9 cellular contexts compared by ENCODE assay signal in the genomic region with DNA sequence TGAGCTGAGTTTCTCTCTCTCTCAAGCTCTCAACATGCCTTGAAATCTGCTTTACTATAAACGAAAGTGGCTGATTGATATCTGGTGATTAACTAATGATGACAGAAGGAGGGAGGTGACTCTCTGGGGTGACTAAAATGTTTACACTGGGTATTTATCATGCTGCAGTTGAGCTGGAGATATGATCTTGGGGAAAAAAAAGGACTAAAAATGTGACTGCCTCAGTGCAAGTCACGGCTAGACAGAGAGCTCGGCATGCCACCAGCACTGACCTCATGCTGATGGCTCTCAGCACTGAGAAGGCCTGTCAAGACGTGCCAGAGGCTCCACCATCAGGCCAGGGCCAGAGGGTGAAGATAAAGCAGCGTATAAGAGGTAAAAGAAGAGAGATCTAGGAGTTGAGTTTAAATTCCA.
DNase-seq lines count a peak whose midpoint lies in the region; ATAC-seq, FAIRE-seq and TF ChIP-seq lines count a peak whose summit lies in the region.
"Had no signal": no experiment of that assay in that cellular context is flagged by ENCODE, and none has a peak within 500 bp of the region (broad histone marks: within the 10 kb centered on the region; RNA-seq: fewer than 3 reads in every experiment).

No MANE protein-coding gene starts in this region.

- no peak overlapping the region for H3K4ac ChIP-seq in H1 (replicated peaks; ENCODE audit: insufficient read length, low read depth, low read length)

- no peak overlapping the region for H2BK5ac ChIP-seq in H1 (ENCODE audit: low read depth, low read length)

- DNase-seq in Daoy (ENCODE audit: low read depth): peak; percentile 66
- peak; percentile 83 for DNase-seq in NCI-H2171 (lab: John Stamatoyannopoulos, UW)
- no peak for DNase-seq in H1 (ENCODE audit: low read depth in 1 of 2, low spot score in 2 of 2)
- DNase-seq in UCSD-AML1 (lab: John Stamatoyannopoulos, UW; ENCODE audit: unreplicated experiment): no peak
- DNase-seq: activated T-cell treated with anti-CD3 and anti-CD28 coated beads, Interleukin-2, amount 50 U/mL, for 72 hours had no signal

- no peak overlapping the region for H2BK120ac ChIP-seq in H1 (replicated peaks; ENCODE audit: low read depth, low read length)

- H3K36me3 ChIP-seq in H1 (ENCODE audit: control insufficient read depth in 2 of 4, insufficient read depth in 4 of 4, low read length in 3 of 4) (no peaks in the 10 kb centered on the region), neural cell (ENCODE audit: insufficient read depth, low read length) (no peaks in the 10 kb centered on the region)

- H3K4me3 ChIP-seq in H1 (ENCODE audit: extremely low read depth in 1 of 4, insufficient read depth in 2 of 4, low read depth in 3 of 4, low read length in 4 of 4): no peak overlapping the region
- H3K4me3 ChIP-seq in neural cell (ENCODE audit: low read length): peak overlapping the region; percentile 35

- no peak overlapping the region for H3K9ac ChIP-seq in H1 (replicated peaks in 1 of 4; ENCODE audit: extremely low read depth in 1 of 4, low read depth in 3 of 4, low read length in 3 of 4)
- peak overlapping the region; percentile 43 for H3K9ac ChIP-seq in neural cell (ENCODE audit: low read length)

- H3K23me2 ChIP-seq in H1 (ENCODE audit: low read depth, low read length): no peaks in the 10 kb centered on the region

- TF ChIP-seq RAD21 in H1 (IDR thresholded peaks at IDR 0.05 in 1 of 2, conservative IDR thresholded peaks at IDR 0.05 in 1 of 2; ENCODE audit: low read depth in 2 of 2, low read length in 2 of 2) (peak; percentile 48 to 62), neural cell (conservative IDR thresholded peaks at IDR 0.05) (no peak)

- ATAC-seq in GM21526 (IDR thresholded peaks at IDR 0.05; ENCODE audit: low FRiP score, unreplicated experiment): no peak
- ATAC-seq in GM18868 (IDR thresholded peaks at IDR 0.05; ENCODE audit: unreplicated experiment): no peak
- ATAC-seq in GM21381 (IDR thresholded peaks at IDR 0.05; ENCODE audit: unreplicated experiment): no peak

- no peaks in the 10 kb centered on the region for H3K4me1 ChIP-seq in H1 (replicated peaks in 1 of 4; ENCODE audit: control insufficient read depth in 3 of 4, insufficient read depth in 4 of 4, low read length in 3 of 4)

- WGBS in H1 (ENCODE audit: extremely low coverage in 1 of 2, insufficient coverage in 1 of 2, insufficient read length in 1 of 2, insufficient replicate concordance in 2 of 2, low coverage in 1 of 2, low lambda C conversion rate in 2 of 2, missing lambda C conversion rate in 1 of 2), 2 experiments: 73% methylated on average over 5 of the region's 5 CpGs; no CpG with 5 or more reads in 1 of the 2 experiments

- H3K27me3 ChIP-seq in H1 (replicated peaks in 1 of 4; ENCODE audit: control insufficient read depth in 3 of 4, extremely low read depth in 1 of 4, insufficient read depth in 3 of 4, low read length in 3 of 4) (no peaks in the 10 kb centered on the region), neural cell (ENCODE audit: insufficient read depth, low read depth, low read length) (no peaks in the 10 kb centered on the region)

- CTCF ChIA-PET in H1 (lab: Charles Lee; ENCODE audit: partially characterized antibody): interaction anchor here (0.6 to 2.2 kb wide), 6 partner anchors 10 to 293 kb away, joined by 3 to 8 read pairs (median 4); no protein-coding TSS in a partner anchor

- TF ChIP-seq EP300 in H1 (IDR thresholded peaks at IDR 0.05; ENCODE audit: borderline replicate concordance in 1 of 2, low read depth in 2 of 2, low read length in 2 of 2) (no peak), neural cell (conservative IDR thresholded peaks at IDR 0.05; ENCODE audit: poor library complexity, severe bottlenecking) (no peak)

- no peak for FAIRE-seq in H1 (lab: Jason Lieb, UNC)

- no peak overlapping the region for H4K91ac ChIP-seq in H1 (replicated peaks; ENCODE audit: insufficient read length, low read length)

- no peak overlapping the region for H3K18ac ChIP-seq in H1 (ENCODE audit: extremely low read depth, low read length)

- TF ChIP-seq CTCF in H1 (IDR thresholded peaks at IDR 0.05; ENCODE audit: control extremely low read depth in 1 of 3, insufficient read depth in 1 of 3, low read depth in 1 of 3, low read length in 3 of 3) (peak; percentile 28 to 31 (median 29); a peak in 3 of 4 replicates), neural cell (IDR thresholded peaks at IDR 0.05; ENCODE audit: poor library complexity, severe bottlenecking) (no peak)

- no peak overlapping the region for H4K5ac ChIP-seq in H1 (ENCODE audit: insufficient read length, low read depth, low read length)

- no peak overlapping the region for H4K8ac ChIP-seq in H1 (ENCODE audit: extremely low read depth, insufficient read depth, low read length)

- H3K56ac ChIP-seq in H1 (replicated peaks; ENCODE audit: insufficient read length, low read depth, low read length): no peak overlapping the region

- no peaks in the 10 kb centered on the region for H4K20me1 ChIP-seq in H1 (replicated peaks in 1 of 2; ENCODE audit: control insufficient read depth in 1 of 2, insufficient read depth in 2 of 2, low read length in 2 of 2)
- no peaks in the 10 kb centered on the region for H4K20me1 ChIP-seq in neural cell (ENCODE audit: insufficient read depth)

- H3K79me2 ChIP-seq in H1 (ENCODE audit: control insufficient read depth in 1 of 2, insufficient read depth in 2 of 2, low read length in 2 of 2): no peaks in the 10 kb centered on the region
- H3K79me2 ChIP-seq in neural cell (replicated peaks; ENCODE audit: insufficient read depth, low read length): no peaks in the 10 kb centered on the region

- POLR2A ChIA-PET in H1 (lab: Charles Lee; ENCODE audit: partially characterized antibody): no interaction called here

- H3K23ac ChIP-seq in H1 (ENCODE audit: insufficient read length): no peak overlapping the region

- H3K9me3 ChIP-seq in H1 (ENCODE audit: insufficient read depth in 2 of 2, low read depth in 1 of 2, low read length in 1 of 2) (no peaks in the 10 kb centered on the region), neural cell (ENCODE audit: low read length) (no peaks in the 10 kb centered on the region)

- H3K79me1 ChIP-seq in H1 (ENCODE audit: low read depth, low read length): no peaks in the 10 kb centered on the region

- no peak for TF ChIP-seq POLR2A in H1 (IDR thresholded peaks at IDR 0.05; ENCODE audit: control extremely low read depth in 1 of 2, low read depth in 2 of 2, low read length in 2 of 2)

- H3K9me2 ChIP-seq in neural cell (ENCODE audit: insufficient read depth, low read length): no peaks in the 10 kb centered on the region

- H2BK15ac ChIP-seq in H1 (ENCODE audit: low read length): no peak overlapping the region

- no peak overlapping the region for H2AK5ac ChIP-seq in H1 (ENCODE audit: low read depth, low read length)

- no peak overlapping the region for H2BK20ac ChIP-seq in H1 (ENCODE audit: low read length)

- no peak overlapping the region for H3K4me2 ChIP-seq in H1 (ENCODE audit: insufficient read depth in 1 of 2, low read depth in 2 of 2, low read length in 2 of 2)
- peak overlapping the region; percentile 48 for H3K4me2 ChIP-seq in neural cell (ENCODE audit: low read length)

- no peak overlapping the region for H2BK12ac ChIP-seq in H1 (ENCODE audit: low read depth, low read length)

- no peak overlapping the region for H3K27ac ChIP-seq in H1 (ENCODE audit: low read depth, low read length)
- H3K27ac ChIP-seq in neural cell (ENCODE audit: low read length): peak overlapping the region; percentile 77

- H2AFZ ChIP-seq in H1 (ENCODE audit: low read length) (no peak overlapping the region), neural cell (ENCODE audit: low read depth, low read length) (peak overlapping the region; percentile 6)

- no peak overlapping the region for H3K14ac ChIP-seq in H1 (ENCODE audit: insufficient read length)

- H3F3A ChIP-seq in neural cell (ENCODE audit: insufficient read depth, low read length, poor library complexity, severe bottlenecking): peaks cover 3% of the 10 kb centered on the region

TF ChIP-seq in H1, 55 proteins besides CTCF, POLR2A, EP300 and RAD21:
- TF ChIP-seq, protein P1, sequence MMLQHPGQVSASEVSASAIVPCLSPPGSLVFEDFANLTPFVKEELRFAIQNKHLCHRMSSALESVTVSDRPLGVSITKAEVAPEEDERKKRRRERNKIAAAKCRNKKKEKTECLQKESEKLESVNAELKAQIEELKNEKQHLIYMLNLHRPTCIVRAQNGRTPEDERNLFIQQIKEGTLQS (IDR thresholded peaks at IDR 0.05; ENCODE audit: insufficient read depth, low read depth, low read length): no peak
- TF ChIP-seq KDM5A (IDR thresholded peaks at IDR 0.05; ENCODE audit: low read length) (no peak), CEBPB (IDR thresholded peaks at IDR 0.05; ENCODE audit: low read depth, low read length) (no peak)

TF ChIP-seq in neural cell, 6 proteins besides CTCF, POLR2A, EP300 and RAD21 (continues in another document):
- TF ChIP-seq TAF1 (IDR thresholded peaks at IDR 0.05; ENCODE audit: low read depth) (no peak), SMC3 (conservative IDR thresholded peaks at IDR 0.05; ENCODE audit: poor library complexity) (no peak), POLR2AphosphoS5 (IDR thresholded peaks at IDR 0.05) (no peak), MXI1 (conservative IDR thresholded peaks at IDR 0.05; ENCODE audit: poor library complexity, severe bottlenecking) (no peak)
- TF ChIP-seq, protein P2, sequence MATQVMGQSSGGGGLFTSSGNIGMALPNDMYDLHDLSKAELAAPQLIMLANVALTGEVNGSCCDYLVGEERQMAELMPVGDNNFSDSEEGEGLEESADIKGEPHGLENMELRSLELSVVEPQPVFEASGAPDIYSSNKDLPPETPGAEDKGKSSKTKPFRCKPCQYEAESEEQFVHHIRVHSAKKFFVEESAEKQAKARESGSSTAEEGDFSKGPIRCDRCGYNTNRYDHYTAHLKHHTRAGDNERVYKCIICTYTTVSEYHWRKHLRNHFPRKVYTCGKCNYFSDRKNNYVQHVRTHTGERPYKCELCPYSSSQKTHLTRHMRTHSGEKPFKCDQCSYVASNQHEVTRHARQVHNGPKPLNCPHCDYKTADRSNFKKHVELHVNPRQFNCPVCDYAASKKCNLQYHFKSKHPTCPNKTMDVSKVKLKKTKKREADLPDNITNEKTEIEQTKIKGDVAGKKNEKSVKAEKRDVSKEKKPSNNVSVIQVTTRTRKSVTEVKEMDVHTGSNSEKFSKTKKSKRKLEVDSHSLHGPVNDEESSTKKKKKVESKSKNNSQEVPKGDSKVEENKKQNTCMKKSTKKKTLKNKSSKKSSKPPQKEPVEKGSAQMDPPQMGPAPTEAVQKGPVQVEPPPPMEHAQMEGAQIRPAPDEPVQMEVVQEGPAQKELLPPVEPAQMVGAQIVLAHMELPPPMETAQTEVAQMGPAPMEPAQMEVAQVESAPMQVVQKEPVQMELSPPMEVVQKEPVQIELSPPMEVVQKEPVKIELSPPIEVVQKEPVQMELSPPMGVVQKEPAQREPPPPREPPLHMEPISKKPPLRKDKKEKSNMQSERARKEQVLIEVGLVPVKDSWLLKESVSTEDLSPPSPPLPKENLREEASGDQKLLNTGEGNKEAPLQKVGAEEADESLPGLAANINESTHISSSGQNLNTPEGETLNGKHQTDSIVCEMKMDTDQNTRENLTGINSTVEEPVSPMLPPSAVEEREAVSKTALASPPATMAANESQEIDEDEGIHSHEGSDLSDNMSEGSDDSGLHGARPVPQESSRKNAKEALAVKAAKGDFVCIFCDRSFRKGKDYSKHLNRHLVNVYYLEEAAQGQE (IDR thresholded peaks at IDR 0.05; ENCODE audit: borderline replicate concordance): no peak

Comparison
In these comparisons a context has a peak if more than half of its experiments do, and no peak if none do; other contexts are left out.
1. DNase-seq: peak in Daoy (single experiment) and NCI-H2171 (single experiment); none in H1 (0 of 2) and UCSD-AML1 (single experiment).